Comparison of ENCODE assay signal across 1 cellular context in the genomic region with DNA sequence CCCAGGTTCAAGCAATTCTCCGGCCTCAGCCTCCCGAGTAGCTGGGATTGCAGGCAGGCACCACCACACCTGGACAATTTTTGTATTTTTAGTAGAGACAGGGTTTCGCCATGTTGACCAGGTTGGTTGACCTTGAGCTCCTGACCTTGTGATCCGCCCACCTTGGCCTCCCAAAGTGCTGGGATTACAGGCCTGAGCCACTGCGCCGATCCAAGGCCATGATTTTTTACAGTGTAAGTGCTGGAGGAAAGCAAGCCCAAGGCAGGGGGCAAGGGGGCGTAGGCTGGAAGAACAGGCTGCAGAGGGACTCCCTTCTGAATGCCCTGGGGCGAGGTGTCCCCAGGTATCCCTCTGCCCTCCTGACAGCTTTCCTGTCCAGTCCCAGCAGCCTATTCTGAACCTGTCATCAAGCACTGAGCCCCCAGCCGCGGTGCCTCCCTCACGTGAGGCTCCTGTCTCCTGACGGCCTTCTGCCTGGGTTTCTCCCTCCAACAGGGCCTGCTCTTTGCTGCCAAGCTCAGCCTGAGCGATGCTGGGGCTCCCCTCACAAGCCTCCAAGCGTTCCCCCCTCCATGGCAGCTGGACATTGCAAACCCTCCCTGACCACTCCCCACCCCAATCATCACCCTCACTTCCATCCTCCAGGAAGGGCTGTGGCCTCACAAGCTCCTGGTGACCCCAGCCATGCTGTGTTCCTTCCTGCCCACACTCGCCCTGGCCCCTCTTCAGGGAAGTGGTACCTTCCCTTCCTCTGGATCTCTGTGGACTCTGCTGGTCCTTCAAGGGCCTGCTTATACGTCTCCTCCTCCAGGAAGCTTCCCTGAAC.
TF ChIP-seq lines count a peak whose summit lies in the region.

No MANE protein-coding gene starts in this region.

TF ChIP-seq in HepG2, 621 proteins besides CTCF, POLR2A, EP300 and RAD21 (continues in another document):
- TF ChIP-seq, protein P1, sequence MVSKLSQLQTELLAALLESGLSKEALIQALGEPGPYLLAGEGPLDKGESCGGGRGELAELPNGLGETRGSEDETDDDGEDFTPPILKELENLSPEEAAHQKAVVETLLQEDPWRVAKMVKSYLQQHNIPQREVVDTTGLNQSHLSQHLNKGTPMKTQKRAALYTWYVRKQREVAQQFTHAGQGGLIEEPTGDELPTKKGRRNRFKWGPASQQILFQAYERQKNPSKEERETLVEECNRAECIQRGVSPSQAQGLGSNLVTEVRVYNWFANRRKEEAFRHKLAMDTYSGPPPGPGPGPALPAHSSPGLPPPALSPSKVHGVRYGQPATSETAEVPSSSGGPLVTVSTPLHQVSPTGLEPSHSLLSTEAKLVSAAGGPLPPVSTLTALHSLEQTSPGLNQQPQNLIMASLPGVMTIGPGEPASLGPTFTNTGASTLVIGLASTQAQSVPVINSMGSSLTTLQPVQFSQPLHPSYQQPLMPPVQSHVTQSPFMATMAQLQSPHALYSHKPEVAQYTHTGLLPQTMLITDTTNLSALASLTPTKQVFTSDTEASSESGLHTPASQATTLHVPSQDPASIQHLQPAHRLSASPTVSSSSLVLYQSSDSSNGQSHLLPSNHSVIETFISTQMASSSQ (IDR thresholded peaks at IDR 0.05; ENCODE audit: low read depth) = no peak
- TF ChIP-seq, protein P1 (CRISPR knock-in tag; IDR thresholded peaks at IDR 0.05; ENCODE audit: borderline replicate concordance) = peak; percentile 85
- TF ChIP-seq, protein P2, sequence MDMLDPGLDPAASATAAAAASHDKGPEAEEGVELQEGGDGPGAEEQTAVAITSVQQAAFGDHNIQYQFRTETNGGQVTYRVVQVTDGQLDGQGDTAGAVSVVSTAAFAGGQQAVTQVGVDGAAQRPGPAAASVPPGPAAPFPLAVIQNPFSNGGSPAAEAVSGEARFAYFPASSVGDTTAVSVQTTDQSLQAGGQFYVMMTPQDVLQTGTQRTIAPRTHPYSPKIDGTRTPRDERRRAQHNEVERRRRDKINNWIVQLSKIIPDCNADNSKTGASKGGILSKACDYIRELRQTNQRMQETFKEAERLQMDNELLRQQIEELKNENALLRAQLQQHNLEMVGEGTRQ (IDR thresholded peaks at IDR 0.05; ENCODE audit: low read depth, low read length) = no peak
- TF ChIP-seq, protein P2 (CRISPR knock-in tag; IDR thresholded peaks at IDR 0.05; ENCODE audit: borderline replicate concordance) = no peak
- TF ChIP-seq BRCA1 (CRISPR knock-in tag; IDR thresholded peaks at IDR 0.05) (no peak), ZNF709 (CRISPR knock-in tag; IDR thresholded peaks at IDR 0.05) (no peak), SOX5 (CRISPR knock-in tag; IDR thresholded peaks at IDR 0.05; ENCODE audit: borderline replicate concordance) (no peak), NFE2L2 (IDR thresholded peaks at IDR 0.05; ENCODE audit: low read length) (no peak), SETDB1 (CRISPR knock-in tag; IDR thresholded peaks at IDR 0.05; ENCODE audit: borderline replicate concordance) (no peak), NR2F6 (IDR thresholded peaks at IDR 0.05) (peak; percentile 63), NR2F6 (CRISPR knock-in tag; IDR thresholded peaks at IDR 0.05) (peak; percentile 84), RELA (CRISPR knock-in tag; IDR thresholded peaks at IDR 0.05) (no peak), ZNF558 (CRISPR knock-in tag; IDR thresholded peaks at IDR 0.05; ENCODE audit: borderline replicate concordance) (0 out of 2 replicates have a peak, but pooled peaks have one; percentile 32), CAMTA2 (CRISPR knock-in tag; IDR thresholded peaks at IDR 0.05; ENCODE audit: borderline replicate concordance) (no peak), ZNF607 (CRISPR knock-in tag; IDR thresholded peaks at IDR 0.05; ENCODE audit: borderline replicate concordance) (no peak), HMG20B (CRISPR knock-in tag; conservative IDR thresholded peaks at IDR 0.05) (no peak), RAD51 (IDR thresholded peaks at IDR 0.05; ENCODE audit: borderline replicate concordance) (no peak), ZBTB3 (CRISPR knock-in tag; IDR thresholded peaks at IDR 0.05; ENCODE audit: borderline replicate concordance, low read depth) (no peak), HNRNPL (IDR thresholded peaks at IDR 0.05; ENCODE audit: low read depth, low read length) (no peak), ZNF766 (CRISPR knock-in tag; IDR thresholded peaks at IDR 0.05; ENCODE audit: borderline replicate concordance) (no peak), RBFOX2 (IDR thresholded peaks at IDR 0.05; ENCODE audit: low read depth, low read length) (no peak), RARA (CRISPR knock-in tag; IDR thresholded peaks at IDR 0.05) (peak; percentile 67), AHR (CRISPR knock-in tag; IDR thresholded peaks at IDR 0.05) (no peak), ATF1 (CRISPR knock-in tag; IDR thresholded peaks at IDR 0.05) (no peak), ZNF878 (CRISPR knock-in tag; IDR thresholded peaks at IDR 0.05) (no peak), ZNF317 (CRISPR knock-in tag; IDR thresholded peaks at IDR 0.05) (no peak), ONECUT2 (CRISPR knock-in tag; IDR thresholded peaks at IDR 0.05) (no peak), ZNF343 (CRISPR knock-in tag; IDR thresholded peaks at IDR 0.05) (no peak), ZBTB1 (CRISPR knock-in tag; IDR thresholded peaks at IDR 0.05; ENCODE audit: borderline replicate concordance) (no peak), ZMYM3 (CRISPR knock-in tag; IDR thresholded peaks at IDR 0.05) (peak; percentile 39; the same call in 1 of the 2 replicates), ERF (CRISPR knock-in tag; IDR thresholded peaks at IDR 0.05) (0 out of 2 replicates have a peak, but pooled peaks have one; percentile 32), ZNF577 (CRISPR knock-in tag; IDR thresholded peaks at IDR 0.05; ENCODE audit: borderline replicate concordance, low read depth) (no peak), ZFY (CRISPR knock-in tag; IDR thresholded peaks at IDR 0.05) (peak; percentile 63)
- TF ChIP-seq, protein P3, sequence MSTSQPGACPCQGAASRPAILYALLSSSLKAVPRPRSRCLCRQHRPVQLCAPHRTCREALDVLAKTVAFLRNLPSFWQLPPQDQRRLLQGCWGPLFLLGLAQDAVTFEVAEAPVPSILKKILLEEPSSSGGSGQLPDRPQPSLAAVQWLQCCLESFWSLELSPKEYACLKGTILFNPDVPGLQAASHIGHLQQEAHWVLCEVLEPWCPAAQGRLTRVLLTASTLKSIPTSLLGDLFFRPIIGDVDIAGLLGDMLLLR (CRISPR knock-in tag; IDR thresholded peaks at IDR 0.05) = 0 out of 2 replicates have a peak, but pooled peaks have one; percentile 31
- TF ChIP-seq, protein P4, sequence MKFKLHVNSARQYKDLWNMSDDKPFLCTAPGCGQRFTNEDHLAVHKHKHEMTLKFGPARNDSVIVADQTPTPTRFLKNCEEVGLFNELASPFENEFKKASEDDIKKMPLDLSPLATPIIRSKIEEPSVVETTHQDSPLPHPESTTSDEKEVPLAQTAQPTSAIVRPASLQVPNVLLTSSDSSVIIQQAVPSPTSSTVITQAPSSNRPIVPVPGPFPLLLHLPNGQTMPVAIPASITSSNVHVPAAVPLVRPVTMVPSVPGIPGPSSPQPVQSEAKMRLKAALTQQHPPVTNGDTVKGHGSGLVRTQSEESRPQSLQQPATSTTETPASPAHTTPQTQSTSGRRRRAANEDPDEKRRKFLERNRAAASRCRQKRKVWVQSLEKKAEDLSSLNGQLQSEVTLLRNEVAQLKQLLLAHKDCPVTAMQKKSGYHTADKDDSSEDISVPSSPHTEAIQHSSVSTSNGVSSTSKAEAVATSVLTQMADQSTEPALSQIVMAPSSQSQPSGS (CRISPR knock-in tag; IDR thresholded peaks at IDR 0.05) = 0 out of 2 replicates have a peak, but pooled peaks have one; percentile 39
- TF ChIP-seq, protein P5, sequence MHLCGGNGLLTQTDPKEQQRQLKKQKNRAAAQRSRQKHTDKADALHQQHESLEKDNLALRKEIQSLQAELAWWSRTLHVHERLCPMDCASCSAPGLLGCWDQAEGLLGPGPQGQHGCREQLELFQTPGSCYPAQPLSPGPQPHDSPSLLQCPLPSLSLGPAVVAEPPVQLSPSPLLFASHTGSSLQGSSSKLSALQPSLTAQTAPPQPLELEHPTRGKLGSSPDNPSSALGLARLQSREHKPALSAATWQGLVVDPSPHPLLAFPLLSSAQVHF (CRISPR knock-in tag; IDR thresholded peaks at IDR 0.05) = no peak; the same call in none of the 2 replicates
- TF ChIP-seq, protein P6, sequence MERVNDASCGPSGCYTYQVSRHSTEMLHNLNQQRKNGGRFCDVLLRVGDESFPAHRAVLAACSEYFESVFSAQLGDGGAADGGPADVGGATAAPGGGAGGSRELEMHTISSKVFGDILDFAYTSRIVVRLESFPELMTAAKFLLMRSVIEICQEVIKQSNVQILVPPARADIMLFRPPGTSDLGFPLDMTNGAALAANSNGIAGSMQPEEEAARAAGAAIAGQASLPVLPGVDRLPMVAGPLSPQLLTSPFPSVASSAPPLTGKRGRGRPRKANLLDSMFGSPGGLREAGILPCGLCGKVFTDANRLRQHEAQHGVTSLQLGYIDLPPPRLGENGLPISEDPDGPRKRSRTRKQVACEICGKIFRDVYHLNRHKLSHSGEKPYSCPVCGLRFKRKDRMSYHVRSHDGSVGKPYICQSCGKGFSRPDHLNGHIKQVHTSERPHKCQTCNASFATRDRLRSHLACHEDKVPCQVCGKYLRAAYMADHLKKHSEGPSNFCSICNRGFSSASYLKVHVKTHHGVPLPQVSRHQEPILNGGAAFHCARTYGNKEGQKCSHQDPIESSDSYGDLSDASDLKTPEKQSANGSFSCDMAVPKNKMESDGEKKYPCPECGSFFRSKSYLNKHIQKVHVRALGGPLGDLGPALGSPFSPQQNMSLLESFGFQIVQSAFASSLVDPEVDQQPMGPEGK (CRISPR knock-in tag; IDR thresholded peaks at IDR 0.05) = peak; percentile 66; the same call in 1 of the 2 replicates
- TF ChIP-seq, protein P7, sequence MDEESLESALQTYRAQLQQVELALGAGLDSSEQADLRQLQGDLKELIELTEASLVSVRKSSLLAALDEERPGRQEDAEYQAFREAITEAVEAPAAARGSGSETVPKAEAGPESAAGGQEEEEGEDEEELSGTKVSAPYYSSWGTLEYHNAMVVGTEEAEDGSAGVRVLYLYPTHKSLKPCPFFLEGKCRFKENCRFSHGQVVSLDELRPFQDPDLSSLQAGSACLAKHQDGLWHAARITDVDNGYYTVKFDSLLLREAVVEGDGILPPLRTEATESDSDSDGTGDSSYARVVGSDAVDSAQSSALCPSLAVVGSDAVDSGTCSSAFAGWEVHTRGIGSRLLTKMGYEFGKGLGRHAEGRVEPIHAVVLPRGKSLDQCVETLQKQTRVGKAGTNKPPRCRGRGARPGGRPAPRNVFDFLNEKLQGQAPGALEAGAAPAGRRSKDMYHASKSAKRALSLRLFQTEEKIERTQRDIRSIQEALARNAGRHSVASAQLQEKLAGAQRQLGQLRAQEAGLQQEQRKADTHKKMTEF (CRISPR knock-in tag; IDR thresholded peaks at IDR 0.05) = no peak
- TF ChIP-seq, protein P8, sequence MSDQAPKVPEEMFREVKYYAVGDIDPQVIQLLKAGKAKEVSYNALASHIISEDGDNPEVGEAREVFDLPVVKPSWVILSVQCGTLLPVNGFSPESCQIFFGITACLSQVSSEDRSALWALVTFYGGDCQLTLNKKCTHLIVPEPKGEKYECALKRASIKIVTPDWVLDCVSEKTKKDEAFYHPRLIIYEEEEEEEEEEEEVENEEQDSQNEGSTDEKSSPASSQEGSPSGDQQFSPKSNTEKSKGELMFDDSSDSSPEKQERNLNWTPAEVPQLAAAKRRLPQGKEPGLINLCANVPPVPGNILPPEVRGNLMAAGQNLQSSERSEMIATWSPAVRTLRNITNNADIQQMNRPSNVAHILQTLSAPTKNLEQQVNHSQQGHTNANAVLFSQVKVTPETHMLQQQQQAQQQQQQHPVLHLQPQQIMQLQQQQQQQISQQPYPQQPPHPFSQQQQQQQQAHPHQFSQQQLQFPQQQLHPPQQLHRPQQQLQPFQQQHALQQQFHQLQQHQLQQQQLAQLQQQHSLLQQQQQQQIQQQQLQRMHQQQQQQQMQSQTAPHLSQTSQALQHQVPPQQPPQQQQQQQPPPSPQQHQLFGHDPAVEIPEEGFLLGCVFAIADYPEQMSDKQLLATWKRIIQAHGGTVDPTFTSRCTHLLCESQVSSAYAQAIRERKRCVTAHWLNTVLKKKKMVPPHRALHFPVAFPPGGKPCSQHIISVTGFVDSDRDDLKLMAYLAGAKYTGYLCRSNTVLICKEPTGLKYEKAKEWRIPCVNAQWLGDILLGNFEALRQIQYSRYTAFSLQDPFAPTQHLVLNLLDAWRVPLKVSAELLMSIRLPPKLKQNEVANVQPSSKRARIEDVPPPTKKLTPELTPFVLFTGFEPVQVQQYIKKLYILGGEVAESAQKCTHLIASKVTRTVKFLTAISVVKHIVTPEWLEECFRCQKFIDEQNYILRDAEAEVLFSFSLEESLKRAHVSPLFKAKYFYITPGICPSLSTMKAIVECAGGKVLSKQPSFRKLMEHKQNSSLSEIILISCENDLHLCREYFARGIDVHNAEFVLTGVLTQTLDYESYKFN (CRISPR knock-in tag; conservative IDR thresholded peaks at IDR 0.05) = peak; percentile 76
- TF ChIP-seq, protein P9, sequence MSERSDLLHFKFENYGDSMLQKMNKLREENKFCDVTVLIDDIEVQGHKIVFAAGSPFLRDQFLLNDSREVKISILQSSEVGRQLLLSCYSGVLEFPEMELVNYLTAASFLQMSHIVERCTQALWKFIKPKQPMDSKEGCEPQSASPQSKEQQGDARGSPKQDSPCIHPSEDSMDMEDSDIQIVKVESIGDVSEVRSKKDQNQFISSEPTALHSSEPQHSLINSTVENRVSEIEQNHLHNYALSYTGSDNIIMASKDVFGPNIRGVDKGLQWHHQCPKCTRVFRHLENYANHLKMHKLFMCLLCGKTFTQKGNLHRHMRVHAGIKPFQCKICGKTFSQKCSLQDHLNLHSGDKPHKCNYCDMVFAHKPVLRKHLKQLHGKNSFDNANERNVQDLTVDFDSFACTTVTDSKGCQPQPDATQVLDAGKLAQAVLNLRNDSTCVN (CRISPR knock-in tag; IDR thresholded peaks at IDR 0.05; ENCODE audit: borderline replicate concordance) = no peak
